Comparison of ENCODE assay signal across 1 cellular context in the genomic region with DNA sequence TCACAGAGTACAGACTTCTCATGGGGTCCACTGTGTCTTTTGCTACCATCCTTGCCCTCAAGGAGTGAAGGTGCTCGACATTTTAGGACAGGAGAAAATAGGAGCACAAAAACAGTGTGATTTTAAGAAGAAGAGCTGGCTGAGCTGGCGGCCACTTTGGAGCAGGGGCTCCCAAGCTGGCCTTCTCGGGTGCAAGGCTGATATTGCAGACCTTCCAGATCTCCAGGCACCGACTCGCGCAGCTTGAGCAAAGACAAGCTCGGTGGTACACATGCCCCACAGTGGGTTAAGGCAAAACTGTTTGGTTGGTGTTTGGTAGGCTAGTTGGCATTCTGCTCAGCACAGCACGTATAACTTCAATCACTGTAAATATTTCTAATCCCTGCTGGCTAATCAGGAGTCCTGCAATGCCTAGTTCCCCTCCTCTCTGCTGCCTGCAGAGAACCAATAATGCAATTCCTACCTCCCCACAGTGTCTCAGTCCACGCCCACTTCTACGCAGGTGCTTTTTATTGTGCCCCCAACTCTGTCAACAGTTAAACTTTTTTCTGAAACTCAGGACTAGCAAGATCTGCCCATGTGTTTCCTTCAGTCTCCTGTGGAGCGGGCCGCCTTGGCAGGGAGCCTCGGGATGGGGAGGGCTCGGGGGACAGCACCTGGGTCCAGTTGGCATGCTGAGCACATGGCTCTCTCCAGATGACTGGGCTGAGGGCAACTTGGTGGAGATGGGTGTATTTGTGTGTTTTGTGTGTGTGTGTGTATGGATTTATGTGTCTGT.
A peak's percentile ranks its signal among the peaks of the same experiment; 100 is the strongest.
TF ChIP-seq lines count a peak whose summit lies in the region.

No MANE protein-coding gene starts in this region.

TF ChIP-seq in H1, 55 proteins besides CTCF, POLR2A, EP300 and RAD21:
- TF ChIP-seq, protein P1, sequence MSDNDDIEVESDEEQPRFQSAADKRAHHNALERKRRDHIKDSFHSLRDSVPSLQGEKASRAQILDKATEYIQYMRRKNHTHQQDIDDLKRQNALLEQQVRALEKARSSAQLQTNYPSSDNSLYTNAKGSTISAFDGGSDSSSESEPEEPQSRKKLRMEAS (IDR thresholded peaks at IDR 0.05): 0 out of 2 replicates have a peak, but pooled peaks have one; percentile 33
- TF ChIP-seq TEAD4 (IDR thresholded peaks at IDR 0.05; ENCODE audit: low read depth, low read length) (no peak), CEBPB (IDR thresholded peaks at IDR 0.05; ENCODE audit: low read depth, low read length) (no peak), POLR2AphosphoS5 (IDR thresholded peaks at IDR 0.05; ENCODE audit: low read depth, low read length) (no peak), TAF1 (IDR thresholded peaks at IDR 0.05; ENCODE audit: low read depth, low read length) (no peak)
